ENCODE assay signal across 8 cellular contexts in genomic region chr15:74768771-74769342, GRCh38. TPM values are rescaled to one million over a fixed set of nuclear protein-coding genes. Genes with fewer than 3 reads are reported as not detected.
DNase-seq lines count a peak whose midpoint lies in the region; ATAC-seq and TF ChIP-seq lines count a peak whose summit lies in the region.

No MANE protein-coding gene starts in this region.

- H3K9me2 ChIP-seq in GM23248 (ENCODE audit: insufficient read depth), result no peaks in the 10 kb centered on the region

- peaks cover 31% of the 10 kb centered on the region for H3K4me1 Mint-ChIP-seq in neural crest cell

- no peaks in the 10 kb centered on the region for H3K36me3 ChIP-seq in GM23248 (ENCODE audit: low read depth)

- H3K9ac ChIP-seq in GM23248, result no peak overlapping the region

- 0% methylated on average over 9 of the region's 9 CpGs for WGBS in GM23248 (ENCODE audit: low coverage in 1 of 2, low lambda C conversion rate in 2 of 2, missing lambda C conversion rate in 2 of 2), 2 experiments

- H3K4me3 ChIP-seq in GM23248 (peak overlapping the region; percentile 38; the same call in 1 of the 2 replicates), fibroblast of mammary gland (ENCODE audit: control insufficient read depth, low read depth, low read length) (no peak overlapping the region)

- H3K27ac Mint-ChIP-seq in neural crest cell (ENCODE audit: unreplicated experiment), result no peak overlapping the region

- H3K9me3 ChIP-seq in GM23248 (ENCODE audit: low read depth), result no peaks in the 10 kb centered on the region

- TF ChIP-seq CTCF in fibroblast of mammary gland (conservative IDR thresholded peaks at IDR 0.05; ENCODE audit: control insufficient read depth, insufficient read depth, low read depth, low read length), result peak; percentile 72
- TF ChIP-seq CTCF in neural crest cell (conservative IDR thresholded peaks at IDR 0.05), result peak; percentile 88

- 0 out of 2 replicates have a peak, but pooled peaks cover 5% of the 10 kb centered on the region for H3K4me1 ChIP-seq in GM23248 (ENCODE audit: insufficient read depth)

- H3K9me3 Mint-ChIP-seq in neural crest cell, result no peaks in the 10 kb centered on the region

- no peaks in the 10 kb centered on the region for H3F3A ChIP-seq in GM23248 (ENCODE audit: insufficient read depth)

- H3K27me3 Mint-ChIP-seq in neural crest cell (ENCODE audit: low read depth), result peaks cover 4% of the 10 kb centered on the region

- peak overlapping the region; percentile 46 for H3K4me2 ChIP-seq in GM23248 (ENCODE audit: unreplicated experiment)

- peak overlapping the region; percentile 65 for H2AFZ ChIP-seq in GM23248

- no peaks in the 10 kb centered on the region for H3K79me2 ChIP-seq in GM23248 (ENCODE audit: insufficient read depth)

- in situ Hi-C loops in GM23248 (cut with MboI), result loop anchor here (5.0 to 10.0 kb wide), 3 partner anchors 64 to 394 kb away; no protein-coding TSS in a partner anchor

- ATAC-seq in HG02981 (IDR thresholded peaks at IDR 0.05; ENCODE audit: unreplicated experiment) (no peak), HG02884 (IDR thresholded peaks at IDR 0.05; ENCODE audit: unreplicated experiment) (no peak)

- H4K20me1 ChIP-seq in GM23248 (ENCODE audit: insufficient read depth), result no peaks in the 10 kb centered on the region

- peak overlapping the region; percentile 11 for H3K4me3 Mint-ChIP-seq in neural crest cell

- no peaks in the 10 kb centered on the region for H3K36me3 Mint-ChIP-seq in neural crest cell (ENCODE audit: low read depth)

- no peaks in the 10 kb centered on the region for H3K27me3 ChIP-seq in GM23248 (replicated peaks; ENCODE audit: insufficient read depth)

- H3K27ac ChIP-seq in GM23248, result no peak overlapping the region

- DNase-seq in C1 segment of cervical spinal cord (lab: John Stamatoyannopoulos, UW) (peak in 9 of 14 donors; percentile 17 to 49 (median 30)), GM23248 (peak; percentile 72), NCI-H774 (lab: John Stamatoyannopoulos, UW) (peak; percentile 38), fibroblast of mammary gland (ENCODE audit: low read depth) (peak; percentile 49), neural crest cell (ENCODE audit: low read depth, low spot score) (peak; percentile 66)
- peak; percentile 84 for DNase-seq in activated CD8-positive, alpha-beta memory T cell treated with anti-CD3 and anti-CD28 coated beads, Interleukin-2, amount 50 U/mL, for 48 hours

RNA-seq across cellular contexts. Expression of gene CSK, which starts 13.0 kb away (rescaled TPM):
- total RNA-seq in GM23248 (2014; rRNA removed; shearing (Covaris generic)), result 18.0 and 21.0 TPM in 2 replicates
- polyA plus RNA-seq in GM23248 (2016; fragmentation: Nextera tagmentation; extraction: Ambion mirVana), result 11.0 and 12.0 TPM in 2 replicates
- 107 and 109 TPM in 2 replicates for total RNA-seq in neural crest cell

RNA-seq across cellular contexts. Expression of gene CYP1A2, which starts 20.2 kb away (rescaled TPM):
- total RNA-seq in GM23248 (2014; rRNA removed; shearing (Covaris generic)), result not detected in 2 replicates
- polyA plus RNA-seq in GM23248 (2016; fragmentation: Nextera tagmentation; extraction: Ambion mirVana), result not detected in 2 replicates
- total RNA-seq in neural crest cell, result not detected in 2 replicates

RNA-seq across cellular contexts. Expression of gene CYP1A1, which starts 43.5 kb away (rescaled TPM):
- not detected in 2 replicates for total RNA-seq in GM23248 (2014; rRNA removed; shearing (Covaris generic))
- polyA plus RNA-seq in GM23248 (2016; fragmentation: Nextera tagmentation; extraction: Ambion mirVana), result not detected in 2 replicates
- 1.7 and 2.3 TPM in 2 replicates for total RNA-seq in neural crest cell

RNA-seq across cellular contexts. Expression of gene LMAN1L, which starts 43.8 kb away (rescaled TPM):
- not detected in 2 replicates for total RNA-seq in GM23248 (2014; rRNA removed; shearing (Covaris generic))
- polyA plus RNA-seq in GM23248 (2016; fragmentation: Nextera tagmentation; extraction: Ambion mirVana), result not detected in 2 replicates
- total RNA-seq in neural crest cell, result not detected in 2 replicates

RNA-seq across cellular contexts. Expression of gene CPLX3, which starts 57.6 kb away (rescaled TPM):
- not detected in 2 replicates for total RNA-seq in GM23248 (2014; rRNA removed; shearing (Covaris generic))
- polyA plus RNA-seq in GM23248 (2016; fragmentation: Nextera tagmentation; extraction: Ambion mirVana), result not detected in 2 replicates
- not detected in 2 replicates for total RNA-seq in neural crest cell

Comparison
In these comparisons a context has a peak if more than half of its experiments do, and no peak if none do; other contexts are left out.
1. DNase-seq: peak in every context shown above with its lines; median percentile 84 in activated CD8-positive, alpha-beta memory T cell treated with anti-CD3 and anti-CD28 coated beads, Interleukin-2, amount 50 U/mL, for 48 hours; 72 in GM23248; 66 in neural crest cell; 49 in fibroblast of mammary gland; 38 in NCI-H774; 30 in C1 segment of cervical spinal cord.